In genomic region chr9:89448821-89449220, GRCh38 we compare ENCODE assay signal across 16 cellular contexts. TPM values are rescaled to one million over a fixed set of nuclear protein-coding genes. Genes with fewer than 3 reads are reported as not detected.
DNase-seq lines count a peak whose midpoint lies in the region; ATAC-seq and TF ChIP-seq lines count a peak whose summit lies in the region.
"Had no signal": no experiment of that assay in that cellular context is flagged by ENCODE, and none has a peak within 500 bp of the region (broad histone marks: within the 10 kb centered on the region; RNA-seq: fewer than 3 reads in every experiment).

No MANE protein-coding gene starts in this region.

- no peak for TF ChIP-seq CTCF in tibial nerve (IDR thresholded peaks at IDR 0.05)
- no peak for TF ChIP-seq CTCF in vagina (IDR thresholded peaks at IDR 0.05)

- no peaks in the 10 kb centered on the region for H3K36me3 ChIP-seq in tibial nerve
- no peaks in the 10 kb centered on the region for H3K36me3 ChIP-seq in vagina
- H3K36me3 ChIP-seq: ascending aorta, SJCRH30 had no signal

- peak overlapping the region; percentile 99 for H3K27ac ChIP-seq in layer of hippocampus (ENCODE audit: low read depth, low read length)
- peak overlapping the region; percentile 70 to 88 (median 80) for H3K27ac ChIP-seq in tibial nerve
- H3K27ac ChIP-seq in vagina: no peak overlapping the region
- H3K27ac ChIP-seq: ascending aorta, esophagus squamous epithelium, psoas muscle, SJCRH30 had no signal

- peak overlapping the region; percentile 62 to 89 for H3K4me3 Mint-ChIP-seq in activated T-cell treated with anti-CD3 and anti-CD28 coated beads, Interleukin-2, amount 50 U/mL, for 72 hours
- peak overlapping the region; percentile 64 for H3K4me3 Mint-ChIP-seq in activated naive CD4-positive, alpha-beta T cell treated with anti-CD3 and anti-CD28 coated beads, Interleukin-2, amount 50 U/mL, for 24 hours

- intact Hi-C loops in vagina (cut with DNase I): no loop called here

- DNase-seq in activated T-cell treated with anti-CD3 and anti-CD28 coated beads, Interleukin-2, amount 50 U/mL, for 72 hours: no peak
- DNase-seq in activated T-cell treated with anti-CD3 and anti-CD28 coated beads for 4 hours (no peak), tibial nerve (ENCODE audit: low spot score in 2 of 2) (no peak), vagina (ENCODE audit: extremely low spot score in 2 of 2) (no peak), NCI-H510A treated with DMSO at 0.1 percent for 48 hours (lab: John Stamatoyannopoulos, UW) (no peak), COLO829 (ENCODE audit: low spot score) (no peak)
- DNase-seq: dermis blood vessel endothelial cell, DMS153, esophagus squamous epithelium, KBM-7, psoas muscle, SJCRH30 had no signal

- H3K4me1 Mint-ChIP-seq in activated T-cell treated with anti-CD3 and anti-CD28 coated beads, Interleukin-2, amount 50 U/mL, for 72 hours (ENCODE audit: low read depth): peaks cover 98% of the 10 kb centered on the region
- H3K4me1 Mint-ChIP-seq in activated naive CD4-positive, alpha-beta T cell treated with anti-CD3 and anti-CD28 coated beads, Interleukin-2, amount 50 U/mL, for 24 hours: peaks cover 95% of the 10 kb centered on the region

- no peak for TF ChIP-seq POLR2A in tibial nerve (IDR thresholded peaks at IDR 0.05)
- TF ChIP-seq POLR2A in vagina (IDR thresholded peaks at IDR 0.05): no peak

- H3K9me3 Mint-ChIP-seq in activated T-cell treated with anti-CD3 and anti-CD28 coated beads, Interleukin-2, amount 50 U/mL, for 72 hours: no peaks in the 10 kb centered on the region
- H3K9me3 Mint-ChIP-seq in activated naive CD4-positive, alpha-beta T cell treated with anti-CD3 and anti-CD28 coated beads, Interleukin-2, amount 50 U/mL, for 24 hours: no peaks in the 10 kb centered on the region

- ATAC-seq in activated T-cell treated with anti-CD3 and anti-CD28 coated beads, Interleukin-2, amount 50 U/mL, for 72 hours (replicated peaks in 1 of 2): no peak
- ATAC-seq: mucosa of descending colon, psoas muscle had no signal

- no peaks in the 10 kb centered on the region for H3K27me3 Mint-ChIP-seq in activated T-cell treated with anti-CD3 and anti-CD28 coated beads, Interleukin-2, amount 50 U/mL, for 72 hours (ENCODE audit: low read depth)
- no peaks in the 10 kb centered on the region for H3K27me3 Mint-ChIP-seq in activated naive CD4-positive, alpha-beta T cell treated with anti-CD3 and anti-CD28 coated beads, Interleukin-2, amount 50 U/mL, for 24 hours

- H3K4me1 ChIP-seq in tibial nerve: peaks cover 0 to 49% (median 26%) of the 10 kb centered on the region in 4 donors
- peaks cover 4% of the 10 kb centered on the region for H3K4me1 ChIP-seq in vagina
- H3K4me1 ChIP-seq: ascending aorta, SJCRH30 had no signal

- H3K9me3 ChIP-seq in tibial nerve (no peaks in the 10 kb centered on the region), vagina (no peaks in the 10 kb centered on the region)
- H3K9me3 ChIP-seq: ascending aorta, esophagus squamous epithelium, mucosa of descending colon, psoas muscle, SJCRH30 had no signal

- H3K27me3 ChIP-seq in layer of hippocampus (ENCODE audit: control insufficient read depth, insufficient read depth, low read length): no peaks in the 10 kb centered on the region
- no peaks in the 10 kb centered on the region for H3K27me3 ChIP-seq in tibial nerve
- no peaks in the 10 kb centered on the region for H3K27me3 ChIP-seq in vagina
- H3K27me3 ChIP-seq: ascending aorta, esophagus squamous epithelium had no signal

- H3K27ac Mint-ChIP-seq in activated T-cell treated with anti-CD3 and anti-CD28 coated beads, Interleukin-2, amount 50 U/mL, for 72 hours: peak overlapping the region; percentile 93
- peak overlapping the region; percentile 92 for H3K27ac Mint-ChIP-seq in activated naive CD4-positive, alpha-beta T cell treated with anti-CD3 and anti-CD28 coated beads, Interleukin-2, amount 50 U/mL, for 24 hours

- no peak for TF ChIP-seq EP300 in tibial nerve (IDR thresholded peaks at IDR 0.05)

- H3K4me3 ChIP-seq in tibial nerve (no peak overlapping the region), vagina (no peak overlapping the region)
- H3K4me3 ChIP-seq: ascending aorta, esophagus squamous epithelium, mucosa of descending colon, psoas muscle, SJCRH30 had no signal

- WGBS in tibial nerve, 2 donors: 48 to 51% methylated on average over 7 to 8 of the region's 8 CpGs

- peaks cover 7 to 28% of the 10 kb centered on the region in 2 donors for H3K36me3 Mint-ChIP-seq in activated T-cell treated with anti-CD3 and anti-CD28 coated beads, Interleukin-2, amount 50 U/mL, for 72 hours (ENCODE audit: insufficient read depth in 2 of 2)
- H3K36me3 Mint-ChIP-seq in activated naive CD4-positive, alpha-beta T cell treated with anti-CD3 and anti-CD28 coated beads, Interleukin-2, amount 50 U/mL, for 24 hours: peaks cover 35% of the 10 kb centered on the region

RNA-seq across cellular contexts. Expression of gene SEMA4D, which starts 49.1 kb away (rescaled TPM):
- total RNA-seq in activated T-cell treated with anti-CD3 and anti-CD28 coated beads, Interleukin-2, amount 50 U/mL, for 72 hours: 100 to 1,000 TPM; 182 to 198 TPM
- total RNA-seq in tibial nerve (10 to 100 TPM; 13.4 to 27.3 (median 24.8) TPM), vagina (39.3 TPM)
- total RNA-seq: SJCRH30 had no signal
